In genomic region chr1:184260382-184260781, GRCh38 we compare ENCODE assay signal across 1 cellular context.
TF ChIP-seq lines count a peak whose summit lies in the region.

No MANE protein-coding gene starts in this region.

TF ChIP-seq in WTC11, 78 proteins besides CTCF, POLR2A, EP300 and RAD21 (continued from another document):
- TF ChIP-seq AR (CRISPR knock-in tag; IDR thresholded peaks at IDR 0.05) = no peak
- TF ChIP-seq ZNF281 (CRISPR knock-in tag; IDR thresholded peaks at IDR 0.05) = no peak
- TF ChIP-seq MLX (CRISPR knock-in tag; IDR thresholded peaks at IDR 0.05) = no peak
- no peak for TF ChIP-seq ELF4 (CRISPR knock-in tag; IDR thresholded peaks at IDR 0.05; ENCODE audit: low read depth)
- no peak for TF ChIP-seq ZBTB43 (CRISPR knock-in tag; IDR thresholded peaks at IDR 0.05)
TF ChIP-seq in WTC11: peak in this region for 0.
